1 cellular context compared by ENCODE assay signal in genomic region chr6:149961728-149962425, GRCh38.
TF ChIP-seq lines count a peak whose summit lies in the region.

No MANE protein-coding gene starts in this region.

TF ChIP-seq in GM12878, 131 proteins besides CTCF, POLR2A, EP300 and RAD21:
- TF ChIP-seq POU2F2 (IDR thresholded peaks at IDR 0.05; ENCODE audit: borderline replicate concordance, low read depth, low read length) (no peak), ATF7 (IDR thresholded peaks at IDR 0.05; ENCODE audit: low read depth) (no peak), LARP7 (IDR thresholded peaks at IDR 0.05) (no peak), RCOR1 (conservative IDR thresholded peaks at IDR 0.05; ENCODE audit: low read depth, low read length) (no peak), HDGF (IDR thresholded peaks at IDR 0.05) (no peak), STAT1 (conservative IDR thresholded peaks at IDR 0.05) (no peak), SMC3 (IDR thresholded peaks at IDR 0.05; ENCODE audit: borderline replicate concordance, low read length) (0 out of 2 replicates have a peak, but pooled peaks have one; percentile 6), SKIL (IDR thresholded peaks at IDR 0.05; ENCODE audit: low read depth, poor library complexity, severe bottlenecking) (no peak)
